8 cellular contexts compared by ENCODE assay signal in genomic region chr22:19853879-19854777, GRCh38. TPM values are rescaled to one million over a fixed set of nuclear protein-coding genes. Genes with fewer than 3 reads are reported as not detected.
DNase-seq lines count a peak whose midpoint lies in the region; ATAC-seq, FAIRE-seq and TF ChIP-seq lines count a peak whose summit lies in the region.

No MANE protein-coding gene starts in this region.

- H3K4me1 Mint-ChIP-seq in activated CD8-positive, alpha-beta T cell treated with anti-CD3 and anti-CD28 coated beads, Interleukin-2, amount 10 ng/mL, durations not matched to agents 7 days and 5 days (ENCODE audit: low read depth) = peaks cover 37% of the 10 kb centered on the region

- intact Hi-C loops in Right ventricle myocardium inferior (cut with DNase I) (loop anchor here (2.0 to 10.0 kb wide), 3 partner anchors 27 to 261 kb away; partner anchors contain the start of genes RANBP1 and TRMT2A), pancreas (cut with DNase I) (no loop called here)

- peak overlapping the region; percentile 60 to 99 (median 86) for H3K4me3 ChIP-seq in pancreas

- peaks cover 0 to 8% (median 8%) of the 10 kb centered on the region in 3 donors for H3K36me3 ChIP-seq in pancreas

- H3K27ac Mint-ChIP-seq in activated CD8-positive, alpha-beta T cell treated with anti-CD3 and anti-CD28 coated beads, Interleukin-2, amount 10 ng/mL, durations not matched to agents 7 days and 5 days = peak overlapping the region; percentile 97

- H3K9me3 ChIP-seq in pancreas = no peaks in the 10 kb centered on the region

- no peaks in the 10 kb centered on the region for H3K27me3 ChIP-seq in pancreas

- ATAC-seq in HG03039 (IDR thresholded peaks at IDR 0.05; ENCODE audit: unreplicated experiment) = peak; percentile 8
- ATAC-seq in activated CD8-positive, alpha-beta T cell treated with anti-CD3 and anti-CD28 coated beads, Interleukin-2, amount 10 ng/mL, durations not matched to agents 7 days and 5 days = peak; percentile 11
- ATAC-seq in Right ventricle myocardium inferior = peak; percentile 0
- peak; percentile 3 to 9 (median 8) for ATAC-seq in pancreas
- no peak for ATAC-seq in GM18858 (IDR thresholded peaks at IDR 0.05; ENCODE audit: unreplicated experiment)

- no peaks in the 10 kb centered on the region for H3K27me3 Mint-ChIP-seq in activated CD8-positive, alpha-beta T cell treated with anti-CD3 and anti-CD28 coated beads, Interleukin-2, amount 10 ng/mL, durations not matched to agents 7 days and 5 days (ENCODE audit: low read depth)

- TF ChIP-seq CTCF in GM13977 (IDR thresholded peaks at IDR 0.05; ENCODE audit: extremely low read depth, insufficient read depth, missing control alignments) = no peak
- no peak for TF ChIP-seq CTCF in pancreas (IDR thresholded peaks at IDR 0.05)

- FAIRE-seq in pancreas (lab: Jason Lieb, UNC) (no peak), H54 (lab: Jason Lieb, UNC) (no peak)

- in situ Hi-C loops in GM13977 (cut with MboI; ENCODE audit: low pct_unique_long_range_greater_than_20kb, low sequenced_read_pairs, unreplicated experiment) = loop anchor here (25.0 kb wide), 1 partner anchor 108 kb away; no protein-coding TSS in a partner anchor

- no peaks in the 10 kb centered on the region for H3K9me3 Mint-ChIP-seq in activated CD8-positive, alpha-beta T cell treated with anti-CD3 and anti-CD28 coated beads, Interleukin-2, amount 10 ng/mL, durations not matched to agents 7 days and 5 days (ENCODE audit: insufficient read depth)

- peak overlapping the region; percentile 70 to 95 (median 90) for H3K27ac ChIP-seq in pancreas

- DNase-seq in GM13977 (ENCODE audit: low spot score) (peak; percentile 44), Right ventricle myocardium inferior (ENCODE audit: missing footprints) (peak; percentile 59), pancreas (peak in 4 of 6 donors; percentile 38 to 60 (median 50)), DMS79 treated with DMSO at 0.1 percent for 48 hours (lab: John Stamatoyannopoulos, UW) (no peak), H54 (ENCODE audit: insufficient read length, low spot score) (no peak)
- DNase-seq in activated CD8-positive, alpha-beta T cell treated with anti-CD3 and anti-CD28 coated beads, Interleukin-2, amount 10 ng/mL, durations not matched to agents 7 days and 5 days = peak; percentile 48

- H3K36me3 Mint-ChIP-seq in activated CD8-positive, alpha-beta T cell treated with anti-CD3 and anti-CD28 coated beads, Interleukin-2, amount 10 ng/mL, durations not matched to agents 7 days and 5 days (ENCODE audit: low read depth) = peaks cover 29% of the 10 kb centered on the region

- 0% methylated on average over 43 to 49 of the region's 49 CpGs for WGBS in pancreas, 2 donors

- H3K4me1 ChIP-seq in pancreas = peaks cover 0 to 13% (median 11%) of the 10 kb centered on the region in 3 donors

- peak overlapping the region; percentile 94 for H3K4me3 Mint-ChIP-seq in activated CD8-positive, alpha-beta T cell treated with anti-CD3 and anti-CD28 coated beads, Interleukin-2, amount 10 ng/mL, durations not matched to agents 7 days and 5 days

- CTCF ChIA-PET in activated CD8-positive, alpha-beta T cell treated with anti-CD3 and anti-CD28 coated beads, Interleukin-2, amount 10 ng/mL, durations not matched to agents 7 days and 5 days (lab: Charles Lee) = interaction anchor here (0.9 to 3.1 kb wide), 5 partner anchors 12 to 124 kb away, joined by 3 to 13 read pairs (median 3); no protein-coding TSS in a partner anchor

- POLR2A ChIA-PET in activated CD8-positive, alpha-beta T cell treated with anti-CD3 and anti-CD28 coated beads, Interleukin-2, amount 10 ng/mL, durations not matched to agents 7 days and 5 days (lab: Charles Lee) = interaction anchor here (0.6 to 3.4 kb wide), 6 partner anchors 9 to 807 kb away, joined by 3 to 20 read pairs (median 6); no protein-coding TSS in a partner anchor

- TF ChIP-seq POLR2A in H54 (IDR thresholded peaks at IDR 0.05; ENCODE audit: low read depth, low read length) = no peak

RNA-seq across cellular contexts. Expression of gene GNB1L, which starts 0.5 kb away (rescaled TPM):
- total RNA-seq in activated CD8-positive, alpha-beta T cell treated with anti-CD3 and anti-CD28 coated beads, Interleukin-2, amount 10 ng/mL, durations not matched to agents 7 days and 5 days = 10 to 100 TPM in 1 of 2 experiments, 1 to 10 TPM in 1; 9.7 to 10.3 TPM
- total RNA-seq in Right ventricle myocardium inferior (1.9 TPM), pancreas (1 to 10 TPM; 2.1 to 4.6 (median 3.4) TPM)
- 1 to 10 TPM; 3.5 to 4.8 TPM for polyA plus RNA-seq in pancreas

RNA-seq across cellular contexts. Expression of gene RTL10, which starts 0.5 kb away (rescaled TPM):
- 10 to 100 TPM; 16.1 to 17.0 TPM for total RNA-seq in activated CD8-positive, alpha-beta T cell treated with anti-CD3 and anti-CD28 coated beads, Interleukin-2, amount 10 ng/mL, durations not matched to agents 7 days and 5 days
- total RNA-seq in Right ventricle myocardium inferior (8.5 TPM), pancreas (10 to 100 TPM in 1 of 6 donors, 1 to 10 TPM in 5; 3.7 to 12.4 (median 7.8) TPM)
- 10 to 100 TPM in 1 of 2 donors, 1 to 10 TPM in 1; 9.2 to 11.5 TPM for polyA plus RNA-seq in pancreas

Comparison
In these comparisons a context has a peak if more than half of its experiments do, and no peak if none do; other contexts are left out.
1. DNase-seq: peak in GM13977 (single experiment), activated CD8-positive, alpha-beta T cell treated with anti-CD3 and anti-CD28 coated beads, Interleukin-2, amount 10 ng/mL, durations not matched to agents 7 days and 5 days (single experiment), Right ventricle myocardium inferior (single experiment) and pancreas (4 of 6); none in DMS79 treated with DMSO at 0.1 percent for 48 hours (single experiment) and H54 (single experiment).